14 cellular contexts compared by ENCODE assay signal in genomic region chr1:66733348-66734017, GRCh38. TPM values are rescaled to one million over a fixed set of nuclear protein-coding genes. Genes with fewer than 3 reads are reported as not detected.
DNase-seq lines count a peak whose midpoint lies in the region; ATAC-seq and TF ChIP-seq lines count a peak whose summit lies in the region.
"Had no signal": no experiment of that assay in that cellular context is flagged by ENCODE, and none has a peak within 500 bp of the region (broad histone marks: within the 10 kb centered on the region; RNA-seq: fewer than 3 reads in every experiment).

No MANE protein-coding gene starts in this region.

- H3K9me3 ChIP-seq in cardiac muscle cell (ENCODE audit: low read depth) (no peaks in the 10 kb centered on the region), upper lobe of right lung (no peaks in the 10 kb centered on the region), right atrium auricular region (no peaks in the 10 kb centered on the region)

- H3K27ac ChIP-seq in cardiac muscle cell (no peak overlapping the region), brain microvascular endothelial cell (no peak overlapping the region), upper lobe of right lung (no peak overlapping the region), right atrium auricular region (no peak overlapping the region)

- no peaks in the 10 kb centered on the region for H3K36me3 ChIP-seq in cardiac muscle cell
- H3K36me3 ChIP-seq in brain microvascular endothelial cell (replicated peaks), result no peaks in the 10 kb centered on the region
- no peaks in the 10 kb centered on the region for H3K36me3 ChIP-seq in upper lobe of right lung
- H3K36me3 ChIP-seq in right atrium auricular region, result no peaks in the 10 kb centered on the region

- no peak for ATAC-seq in Right ventricle myocardium superior (ENCODE audit: poor library complexity)
- ATAC-seq in upper lobe of right lung, result no peak
- no peak for ATAC-seq in GM18519 (IDR thresholded peaks at IDR 0.05; ENCODE audit: low FRiP score, unreplicated experiment)

- H3K4me3 ChIP-seq in cardiac muscle cell (no peak overlapping the region), brain microvascular endothelial cell (ENCODE audit: low read depth, low read length) (no peak overlapping the region), upper lobe of right lung (no peak overlapping the region), right atrium auricular region (no peak overlapping the region)

- in situ Hi-C loops in brain microvascular endothelial cell (cut with HindIII; ENCODE audit: low pct_ligation_motif_present, low sequenced_read_pairs), result no loop called here

- H3K4me1 ChIP-seq in cardiac muscle cell (ENCODE audit: low read depth) (no peaks in the 10 kb centered on the region), upper lobe of right lung (no peaks in the 10 kb centered on the region), right atrium auricular region (no peaks in the 10 kb centered on the region)

- intact Hi-C loops in Right ventricle myocardium superior (cut with DNase I), result no loop called here
- intact Hi-C loops in upper lobe of right lung (cut with DNase I), result no loop called here

- TF ChIP-seq CTCF in cardiac muscle cell (IDR thresholded peaks at IDR 0.05; ENCODE audit: low read depth, low read length) (peak; percentile 25), brain microvascular endothelial cell (IDR thresholded peaks at IDR 0.05; ENCODE audit: low read depth, low read length, missing control alignments) (no peak), upper lobe of right lung (IDR thresholded peaks at IDR 0.05) (peak; percentile 13), right atrium auricular region (IDR thresholded peaks at IDR 0.05) (no peak)

- H3K27me3 ChIP-seq in cardiac muscle cell (no peaks in the 10 kb centered on the region), brain microvascular endothelial cell (replicated peaks) (no peaks in the 10 kb centered on the region), upper lobe of right lung (no peaks in the 10 kb centered on the region), right atrium auricular region (no peaks in the 10 kb centered on the region)

- DNase-seq in cardiac muscle cell (ENCODE audit: low read depth in 1 of 2, low spot score in 1 of 2) (no peak), Right ventricle myocardium superior (no peak), NCI-H226 (peak; percentile 32), brain microvascular endothelial cell (peak; percentile 14), upper lobe of right lung (no peak), cerebellum (ENCODE audit: low spot score) (no peak), right atrium auricular region (ENCODE audit: low spot score) (no peak)
- DNase-seq: activated CD8-positive, alpha-beta memory T cell treated with anti-CD3 and anti-CD28 coated beads, Interleukin-2, amount 10 ng/mL, durations not matched to agents 7 days and 5 days; amygdala; islet precursor cell; NCI-H345; SW 1271 had no signal

RNA-seq across cellular contexts. Expression of gene DYNLT5, which starts 18.8 kb away (rescaled TPM):
- total RNA-seq in cardiac muscle cell, result 13.2 and 28.6 TPM in 2 replicates
- 5.3 and 16.9 TPM in 2 replicates for polyA plus RNA-seq in cardiac muscle cell
- total RNA-seq in Right ventricle myocardium superior, result 4.6 TPM
- total RNA-seq in upper lobe of right lung, result 3.3 TPM
- 14.9 TPM for total RNA-seq in cerebellum
- under 1 TPM in 1 of 2 donors, not detected in 1; 0.85 TPM for total RNA-seq in right atrium auricular region
- total RNA-seq: activated CD8-positive, alpha-beta memory T cell treated with anti-CD3 and anti-CD28 coated beads, Interleukin-2, amount 10 ng/mL, durations not matched to agents 7 days and 5 days had no signal
- polyA plus RNA-seq: neural cell had no signal

Comparison
In these comparisons a context has a peak if more than half of its experiments do, and no peak if none do; other contexts are left out.
1. CTCF ChIP-seq: peak in cardiac muscle cell (single experiment) and upper lobe of right lung (single experiment); none in brain microvascular endothelial cell (single experiment) and right atrium auricular region (0 of 2).
2. DNase-seq: peak in NCI-H226 (single experiment) and brain microvascular endothelial cell (single experiment); none in cardiac muscle cell (0 of 2), Right ventricle myocardium superior (single experiment), upper lobe of right lung (single experiment), cerebellum (single experiment) and right atrium auricular region (single experiment).